In the genomic region with DNA sequence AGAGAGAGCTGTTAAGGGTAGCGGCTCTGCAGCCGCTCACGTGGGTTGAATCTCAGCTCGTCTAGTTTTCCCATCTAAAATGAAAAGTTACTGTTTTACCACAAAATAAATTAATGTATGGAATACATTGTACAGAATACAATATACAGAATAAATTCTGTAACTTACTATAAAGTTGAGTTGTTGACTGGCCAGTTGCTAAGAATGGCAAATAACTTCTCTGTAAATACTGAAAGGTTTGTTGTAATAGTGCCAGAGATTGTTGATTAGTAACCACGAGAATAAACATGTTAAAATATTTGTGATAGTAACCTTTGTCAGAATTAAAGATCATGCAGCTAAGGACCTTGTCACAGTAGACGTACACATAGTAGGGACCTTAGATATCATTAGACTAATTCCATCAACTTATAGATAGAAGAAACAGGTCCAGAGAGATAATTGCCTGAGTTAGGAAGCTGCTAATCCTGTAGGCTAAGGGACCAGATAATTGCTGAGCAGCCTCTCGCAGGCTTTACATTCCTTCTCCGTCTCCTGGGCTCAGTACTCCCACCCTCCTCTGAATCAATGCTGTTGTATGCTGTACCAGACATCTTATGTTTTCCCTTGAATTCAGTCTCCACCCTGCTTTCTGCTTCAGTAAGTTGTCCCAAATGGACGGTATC, we compare ENCODE assay signal across 8 cellular contexts. TPM values are rescaled to one million over a fixed set of nuclear protein-coding genes. Genes with fewer than 3 reads are reported as not detected.
DNase-seq lines count a peak whose midpoint lies in the region; ATAC-seq and TF ChIP-seq lines count a peak whose summit lies in the region.

No MANE protein-coding gene starts in this region.

- H3K27me3 Mint-ChIP-seq in brain, result peaks cover 2% of the 10 kb centered on the region

- WGBS in mesodermal cell (ENCODE audit: insufficient coverage in 2 of 2), 2 experiments, result 49 to 62% methylated on average over 3 to 4 of the region's 9 CpGs

- H3K27me3 ChIP-seq in ACC112 (ENCODE audit: insufficient read depth, low read length) (no peaks in the 10 kb centered on the region), HUES48 (ENCODE audit: control insufficient read depth, insufficient read depth, low read length) (no peaks in the 10 kb centered on the region)

- peak overlapping the region; percentile 82 to 98 (median 88) for H3K27ac Mint-ChIP-seq in brain

- peaks cover 49% of the 10 kb centered on the region for H3K4me1 Mint-ChIP-seq in brain

- H3K79me2 ChIP-seq in ACC112 (ENCODE audit: control insufficient read depth, insufficient read depth, low read length, unreplicated experiment), result peaks cover 30% of the 10 kb centered on the region

- H3K4me3 ChIP-seq in ACC112 (ENCODE audit: low read depth, low read length) (peak overlapping the region; percentile 77), HUES48 (ENCODE audit: low read depth, low read length) (peak overlapping the region; percentile 84), mesodermal cell (ENCODE audit: extremely low read depth, insufficient read depth, low read length, poor library complexity, severe bottlenecking) (peak overlapping the region; percentile 68)

- DNase-seq in activated gamma-delta T cell (lab: John Stamatoyannopoulos, UW) (no peak), kidney tubule cell (ENCODE audit: low spot score) (no peak)
- no peak for DNase-seq in stimulated activated naive CD4-positive, alpha-beta T cell (lab: John Stamatoyannopoulos, UW)

- H3K4me3 Mint-ChIP-seq in brain, result peak overlapping the region; percentile 86 to 99 (median 89)

- no peak for TF ChIP-seq CTCF in brain (conservative IDR thresholded peaks at IDR 0.05)

- H3K9ac ChIP-seq in HUES48 (ENCODE audit: low read depth, low read length), result no peak overlapping the region

- H3K4me1 ChIP-seq in ACC112 (ENCODE audit: control insufficient read depth, insufficient read depth, low read length, unreplicated experiment), result peaks cover 40% of the 10 kb centered on the region
- peaks cover 19% of the 10 kb centered on the region for H3K4me1 ChIP-seq in HUES48 (ENCODE audit: control insufficient read depth, insufficient read depth, low read length)
- H3K4me1 ChIP-seq in mesodermal cell (ENCODE audit: control insufficient read depth, insufficient read depth, low read length, poor library complexity, severe bottlenecking), result peaks cover 27% of the 10 kb centered on the region

- H2AFZ ChIP-seq in ACC112 (ENCODE audit: low read length, unreplicated experiment), result peak overlapping the region; percentile 32

- no peaks in the 10 kb centered on the region for H3K36me3 Mint-ChIP-seq in brain

- H3K27ac ChIP-seq in ACC112 (ENCODE audit: low read depth, low read length), result peak overlapping the region; percentile 56
- peak overlapping the region; percentile 94 for H3K27ac ChIP-seq in HUES48 (ENCODE audit: low read depth, low read length)
- peak overlapping the region; percentile 87 for H3K27ac ChIP-seq in mesodermal cell (ENCODE audit: low read depth, low read length, severe bottlenecking)

- no peaks in the 10 kb centered on the region for H3K9me3 ChIP-seq in HUES48 (ENCODE audit: control insufficient read depth, insufficient read depth, low read length)
- no peaks in the 10 kb centered on the region for H3K9me3 ChIP-seq in mesodermal cell (ENCODE audit: control insufficient read depth, low read length)

- no peaks in the 10 kb centered on the region for H3K9me3 Mint-ChIP-seq in brain

- H3K36me3 ChIP-seq in ACC112 (ENCODE audit: insufficient read depth, low read length) (no peaks in the 10 kb centered on the region), HUES48 (ENCODE audit: control insufficient read depth, insufficient read depth, low read length) (no peaks in the 10 kb centered on the region; the same call in 1 of the 2 replicates), mesodermal cell (ENCODE audit: control insufficient read depth, insufficient read depth, low read length) (peaks cover 12% of the 10 kb centered on the region)

- no peak for ATAC-seq in GM18502 (IDR thresholded peaks at IDR 0.05; ENCODE audit: poor library complexity, unreplicated experiment)

RNA-seq across cellular contexts. Expression of a gene that starts 0.6 kb away (rescaled TPM):
- polyA plus RNA-seq in brain (ENCODE audit: insufficient read depth, low read depth, low replicate concordance), result 165 TPM
- polyA plus RNA-seq in mesodermal cell (2013, experiment 1 of 2), result 37.5 TPM
- polyA plus RNA-seq in mesodermal cell (2013, experiment 2 of 2), result 38.7 TPM

RNA-seq across cellular contexts. Expression of a gene that starts 4.9 kb away (rescaled TPM):
- polyA plus RNA-seq in brain (ENCODE audit: insufficient read depth, low read depth, low replicate concordance), result 99.8 TPM
- 168 TPM for polyA plus RNA-seq in mesodermal cell (2013, experiment 1 of 2)
- 126 TPM for polyA plus RNA-seq in mesodermal cell (2013, experiment 2 of 2)

RNA-seq across cellular contexts. Expression of a gene that starts 18.5 kb away (rescaled TPM):
- polyA plus RNA-seq in brain (ENCODE audit: insufficient read depth, low read depth, low replicate concordance), result 41.2 TPM
- polyA plus RNA-seq in mesodermal cell (2013, experiment 1 of 2), result 29.0 TPM
- polyA plus RNA-seq in mesodermal cell (2013, experiment 2 of 2), result 29.7 TPM

RNA-seq across cellular contexts. Expression of a gene that starts 25.7 kb away (rescaled TPM):
- 124 TPM for polyA plus RNA-seq in brain (ENCODE audit: insufficient read depth, low read depth, low replicate concordance)
- polyA plus RNA-seq in mesodermal cell (2013, experiment 1 of 2), result 60.6 TPM
- polyA plus RNA-seq in mesodermal cell (2013, experiment 2 of 2), result 50.2 TPM

RNA-seq across cellular contexts. Expression of a gene that starts 28.8 kb away (rescaled TPM):
- 2,902 TPM for polyA plus RNA-seq in brain (ENCODE audit: insufficient read depth, low read depth, low replicate concordance)
- polyA plus RNA-seq in mesodermal cell (2013, experiment 1 of 2), result 1,638 TPM
- polyA plus RNA-seq in mesodermal cell (2013, experiment 2 of 2), result 1,486 TPM
